ENCODE assay signal across 26 cellular contexts in genomic region chr4:88162636-88163035, GRCh38. TPM values are rescaled to one million over a fixed set of nuclear protein-coding genes. Genes with fewer than 3 reads are reported as not detected.
DNase-seq lines count a peak whose midpoint lies in the region; ATAC-seq, FAIRE-seq and TF ChIP-seq lines count a peak whose summit lies in the region.
"Had no signal": no experiment of that assay in that cellular context is flagged by ENCODE, and none has a peak within 500 bp of the region (broad histone marks: within the 10 kb centered on the region; RNA-seq: fewer than 3 reads in every experiment).

No MANE protein-coding gene starts in this region.

- intact Hi-C loops in K562 (cut with micrococcal nuclease) (no loop called here), HepG2 (cut with micrococcal nuclease; ENCODE audit: unreplicated experiment) (loop anchor here (2.0 kb wide), 1 partner anchor 56 kb away; no protein-coding TSS in a partner anchor), uterus (cut with DNase I; ENCODE audit: low total_unique reads) (no loop called here)

- H3K9ac ChIP-seq in HUES48 (ENCODE audit: low read depth, low read length): no peak overlapping the region
- no peak overlapping the region for H3K9ac ChIP-seq in K562 (ENCODE audit: insufficient read depth in 1 of 2, low read depth in 2 of 2, low read length in 2 of 2)
- H3K9ac ChIP-seq in HepG2 (ENCODE audit: insufficient read depth, low read depth, low read length): no peak overlapping the region

- H3K9me3 ChIP-seq in HUES48 (ENCODE audit: control insufficient read depth, insufficient read depth, low read length) (no peaks in the 10 kb centered on the region), K562 (replicated peaks; ENCODE audit: control insufficient read depth, insufficient read depth, low read depth, low read length) (no peaks in the 10 kb centered on the region), HepG2 (ENCODE audit: low read length) (no peaks in the 10 kb centered on the region), small intestine (ENCODE audit: control insufficient read depth, low read depth) (no peaks in the 10 kb centered on the region), uterus (no peaks in the 10 kb centered on the region)
- H3K9me3 ChIP-seq: testis had no signal

- in situ Hi-C loops in K562 (cut with MboI) (no loop called here), HepG2 (cut with HindIII; ENCODE audit: extremely low pct_ligation_motif_present, low pct_unique_long_range_greater_than_20kb) (no loop called here)

- TF ChIP-seq RAD21 in K562 (CRISPR knock-in tag; conservative IDR thresholded peaks at IDR 0.05 in 1 of 2, IDR thresholded peaks at IDR 0.05 in 1 of 2) (no peak), HepG2 (CRISPR knock-in tag; IDR thresholded peaks at IDR 0.05) (no peak)

- no peaks in the 10 kb centered on the region for H3K36me3 ChIP-seq in HUES48 (ENCODE audit: control insufficient read depth, insufficient read depth, low read length)
- H3K36me3 ChIP-seq in K562 (ENCODE audit: control insufficient read depth, insufficient read depth, low read length): no peaks in the 10 kb centered on the region
- no peaks in the 10 kb centered on the region for H3K36me3 ChIP-seq in HepG2 (replicated peaks in 1 of 2; ENCODE audit: control insufficient read depth in 1 of 2, insufficient read depth in 2 of 2, low read length in 2 of 2)
- no peaks in the 10 kb centered on the region for H3K36me3 ChIP-seq in small intestine (ENCODE audit: control insufficient read depth in 2 of 2, insufficient read depth in 2 of 2, low read length in 2 of 2)
- no peaks in the 10 kb centered on the region for H3K36me3 ChIP-seq in uterus
- H3K36me3 ChIP-seq: heart left ventricle had no signal

- H3K4me1 ChIP-seq in HUES48 (ENCODE audit: control insufficient read depth, insufficient read depth, low read length) (peaks cover 25% of the 10 kb centered on the region), K562 (replicated peaks in 1 of 2; ENCODE audit: control insufficient read depth in 2 of 2, insufficient read depth in 2 of 2, low read length in 2 of 2) (peaks cover 4 to 11% of the 10 kb centered on the region in 2 experiments; a peak in 3 of 5 replicates), HepG2 (ENCODE audit: insufficient read depth, low read length) (peaks cover 39% of the 10 kb centered on the region), small intestine (ENCODE audit: control insufficient read depth in 2 of 2, insufficient read depth in 1 of 2, low read depth in 1 of 2, low read length in 1 of 2) (peaks cover 0 to 3% of the 10 kb centered on the region in 2 donors), uterus (no peaks in the 10 kb centered on the region)
- H3K4me1 ChIP-seq: testis had no signal

- ATAC-seq in K562 (no peak), HepG2 (peak; percentile 26), HG02870 (IDR thresholded peaks at IDR 0.05; ENCODE audit: unreplicated experiment) (no peak)
- ATAC-seq: activated naive CD8-positive, alpha-beta T cell treated with anti-CD3 and anti-CD28 coated beads, Interleukin-2, amount 50 U/mL, for 24 hours; heart left ventricle; SK-N-SH treated with all-trans-retinoic acid at 6 μM for 48 hours; stimulated activated memory B cell treated with anti-CD40 and anti-IgM and Interleukin-4, amounts not matched to agents 10 μg/mL and 1 μg/mL and 100 μg/mL, for 72 hours had no signal

- H3K4me3 ChIP-seq in HUES48 (ENCODE audit: low read depth, low read length) (no peak overlapping the region), K562 (no peak overlapping the region), HepG2 (replicated peaks in 1 of 3; ENCODE audit: insufficient read depth in 1 of 3, low read depth in 2 of 3, low read length in 3 of 3) (no peak overlapping the region), small intestine (ENCODE audit: low read depth in 1 of 2, low read length in 2 of 2) (no peak overlapping the region), uterus (no peak overlapping the region)
- H3K4me3 ChIP-seq: heart left ventricle, skin epidermis, testis had no signal

- TF ChIP-seq CTCF in K562 (IDR thresholded peaks at IDR 0.05 in 2 of 3, conservative IDR thresholded peaks at IDR 0.05 in 1 of 3; ENCODE audit: insufficient read depth in 2 of 3, low read depth in 1 of 3, low read length in 3 of 3) (no peak), HepG2 (CRISPR knock-in tag; IDR thresholded peaks at IDR 0.05) (no peak), uterus (IDR thresholded peaks at IDR 0.05) (no peak)

- H3K27me3 ChIP-seq in HUES48 (ENCODE audit: control insufficient read depth, insufficient read depth, low read length): peaks cover 14% of the 10 kb centered on the region
- peaks cover 4 to 7% of the 10 kb centered on the region in 2 experiments; a peak in 2 of 5 replicates for H3K27me3 ChIP-seq in K562 (ENCODE audit: control insufficient read depth in 2 of 2, insufficient read depth in 2 of 2, low read length in 2 of 2)
- no peaks in the 10 kb centered on the region for H3K27me3 ChIP-seq in HepG2 (ENCODE audit: control insufficient read depth in 1 of 2, insufficient read depth in 2 of 2, low read length in 2 of 2)
- H3K27me3 ChIP-seq in small intestine (ENCODE audit: control insufficient read depth in 2 of 2, insufficient read depth in 2 of 2, low read length in 2 of 2): no peaks in the 10 kb centered on the region
- H3K27me3 ChIP-seq in uterus: no peaks in the 10 kb centered on the region
- H3K27me3 ChIP-seq: testis had no signal

- H3K9me1 ChIP-seq in K562 (ENCODE audit: control insufficient read depth, insufficient read depth, low read length): no peaks in the 10 kb centered on the region

- H4K20me1 ChIP-seq in K562 (replicated peaks; ENCODE audit: control insufficient read depth, insufficient read depth, low read length) (no peaks in the 10 kb centered on the region), HepG2 (ENCODE audit: insufficient read depth, low read length) (no peaks in the 10 kb centered on the region)

- H2AFZ ChIP-seq in K562 (ENCODE audit: low read depth, low read length): no peak overlapping the region
- H2AFZ ChIP-seq in HepG2 (ENCODE audit: low read length): no peak overlapping the region

- CTCF ChIA-PET in K562 (lab: Yijun Ruan, JAX; ENCODE audit: low intra/inter-chr PET ratio): no interaction called here
- CTCF ChIA-PET in HepG2 (lab: Yijun Ruan, JAX; ENCODE audit: low intra/inter-chr PET ratio, low total read pairs): no interaction called here

- DNase-seq in K562 (ENCODE audit: extremely low read depth in 1 of 4, low spot score in 3 of 4) (no peak), HepG2 (ENCODE audit: low spot score) (peak; percentile 66), small intestine (peak; percentile 72), uterus (no peak), NCI-H2029 (lab: John Stamatoyannopoulos, UW) (no peak)
- no peak for DNase-seq in activated CD8-positive, alpha-beta memory T cell treated with anti-CD3 and anti-CD28 coated beads for 24 hours
- DNase-seq: activated CD4-positive, alpha-beta memory T cell treated with anti-CD3 and anti-CD28 coated beads, Interleukin-2, amount 10 ng/mL, durations not matched to agents 7 days and 5 days; activated effector memory CD4-positive, alpha-beta T cell treated with anti-CD3 and anti-CD28 coated beads, Interleukin-2, amount 50 U/mL, for 16 hours; activated naive CD8-positive, alpha-beta T cell treated with anti-CD3 and anti-CD28 coated beads, Interleukin-2, amount 50 U/mL, for 24 hours; activated T-cell treated with anti-CD3 and anti-CD28 coated beads for 4 hours; CD4-positive, alpha-beta memory T cell; DMS153; GF-D8; heart left ventricle; midbrain; NCI-H1105 treated with DMSO at 0.1 percent for 48 hours; NCI-H2081; stimulated activated CD4-positive, alpha-beta T cell treated with anti-CD3 and anti-CD28 coated beads, Interleukin-2, amount 100 ng/mL, for 24 hours; testis had no signal

- no peaks in the 10 kb centered on the region for H3K79me2 ChIP-seq in K562 (ENCODE audit: control insufficient read depth, insufficient read depth, low read length)
- H3K79me2 ChIP-seq in HepG2 (ENCODE audit: insufficient read depth, low read length): no peaks in the 10 kb centered on the region

- H3K27ac ChIP-seq in HUES48 (ENCODE audit: low read depth, low read length): peak overlapping the region; percentile 14
- no peak overlapping the region for H3K27ac ChIP-seq in K562 (ENCODE audit: extremely low read depth, low read depth, low read length)
- no peak overlapping the region for H3K27ac ChIP-seq in HepG2 (ENCODE audit: extremely low read length, insufficient read depth, low read length)
- no peak overlapping the region for H3K27ac ChIP-seq in small intestine (ENCODE audit: low read depth in 1 of 2, low read length in 1 of 2)
- no peak overlapping the region for H3K27ac ChIP-seq in uterus
- H3K27ac ChIP-seq: heart left ventricle, RWPE1, skin epidermis, testis had no signal

- TF ChIP-seq EP300 in K562 (IDR thresholded peaks at IDR 0.05; ENCODE audit: low read length) (no peak), HepG2 (IDR thresholded peaks at IDR 0.05; ENCODE audit: low read depth in 2 of 2, low read length in 2 of 2) (peak in 1 of 2 experiments; percentile 34; a peak in 1 of 4 replicates), HepG2 (CRISPR knock-in tag; IDR thresholded peaks at IDR 0.05; ENCODE audit: borderline replicate concordance) (no peak)

- BruUV-seq in K562 (replicated peaks; lab: Mats Ljungman, UMichigan) (no TSS peak), HepG2 (replicated peaks; lab: Mats Ljungman, UMichigan) (no TSS peak)

- TF ChIP-seq POLR2A in K562 (conservative IDR thresholded peaks at IDR 0.05): no peak
- TF ChIP-seq POLR2A in HepG2 (IDR thresholded peaks at IDR 0.05; ENCODE audit: insufficient read depth in 1 of 2, low read depth in 2 of 2, low read length in 2 of 2): no peak
- TF ChIP-seq POLR2A in uterus (IDR thresholded peaks at IDR 0.05): no peak

- POLR2A ChIA-PET in K562 (lab: Yijun Ruan, JAX): no interaction called here
- POLR2A ChIA-PET in HepG2 (lab: Yijun Ruan, JAX): no interaction called here

- FAIRE-seq in K562 (lab: Jason Lieb, UNC) (no peak), HepG2 (lab: Jason Lieb, UNC) (peak; percentile 46), small intestine (lab: Jason Lieb, UNC) (no peak)

- H3K4me2 ChIP-seq in K562 (ENCODE audit: insufficient read depth, low read length): no peak overlapping the region
- peak overlapping the region; percentile 16; the same call in 1 of the 2 replicates for H3K4me2 ChIP-seq in HepG2 (ENCODE audit: low read depth, low read length)

RNA-seq across cellular contexts. Expression of gene ABCG2, which starts 4.2 kb away (rescaled TPM):
- total RNA-seq in K562 (2011; cell fraction: chromatin; rRNA removed; ENCODE audit: low replicate concordance): 0.39 and 0.67 TPM in 2 replicates
- 0.33 and 0.39 TPM in 2 replicates for total RNA-seq in K562 (2011; cell fraction: nucleolus; rRNA removed)
- 0.84 and 1.2 TPM in 2 replicates for total RNA-seq in K562 (2011; cell fraction: nucleoplasm; rRNA removed)
- not detected in 2 replicates for total RNA-seq in K562 (2014; rRNA removed)
- 0.11 and 0.16 TPM in 2 replicates for total RNA-seq in K562 (2014; rRNA removed; fragmentation: Illumina TruSeq; extraction: Trizol)
- total RNA-seq in K562 (2015; rRNA removed; fragmentation: Illumina TruSeq; extraction: Trizol): 0.11 TPM in 1 of 2 replicates, not detected in the other
- 0.04 TPM in 1 of 2 replicates, not detected in the other for total RNA-seq in K562 (2021)
- 0.01 and 0.36 TPM in 2 replicates for polyA plus RNA-seq in K562 (2011; rRNA removed)
- 0.03 and 0.33 TPM in 2 replicates for polyA plus RNA-seq in K562 (2011; cell fraction: cytosol; rRNA removed)
- 0.07 TPM in 1 of 2 replicates, not detected in the other for polyA plus RNA-seq in K562 (2011; cell fraction: nucleus; rRNA removed)
- polyA plus RNA-seq in K562 (2012): 0.03 TPM in 2 replicates
- polyA plus RNA-seq in K562 (2014; fragmentation: Illumina TruSeq; extraction: Trizol): 0.01 TPM in 1 of 2 replicates, not detected in the other
- polyA plus RNA-seq in K562 (2014; fragmentation: Nextera tagmentation; extraction: Ambion mirVana): under 1 TPM in 1 of 2 experiments, not detected in 1; 0.03 TPM
- not detected in 2 replicates for polyA plus RNA-seq in K562 (2014; rRNA removed)
- polyA minus RNA-seq in K562 (2011; rRNA and poly(A)+ RNA removed): 0.15 and 0.46 TPM in 2 replicates
- polyA minus RNA-seq in K562 (2011; cell fraction: cytosol; rRNA and poly(A)+ RNA removed): 0.29 TPM in 1 of 2 replicates, not detected in the other
- not detected in 2 replicates for polyA minus RNA-seq in K562 (2011; cell fraction: nucleus; rRNA and poly(A)+ RNA removed)
- 13.2 and 15.7 TPM in 2 replicates for total RNA-seq in HepG2 (2016; rRNA removed; fragmentation: Illumina TruSeq; extraction: Trizol)
- 7.0 and 9.3 TPM in 2 replicates for total RNA-seq in HepG2 (2016; cell fraction: cytosol; rRNA removed; fragmentation: Illumina TruSeq; extraction: Trizol; ENCODE audit: low read depth)
- 11.3 and 14.3 TPM in 2 replicates for total RNA-seq in HepG2 (2016; cell fraction: insoluble cytoplasmic fraction; rRNA removed; fragmentation: Illumina TruSeq; extraction: Trizol)
- total RNA-seq in HepG2 (2016; cell fraction: membrane; rRNA removed; fragmentation: Illumina TruSeq; extraction: Trizol): 8.6 and 9.3 TPM in 2 replicates
- 9.2 and 11.9 TPM in 2 replicates for total RNA-seq in HepG2 (2016; cell fraction: nucleus; rRNA removed; fragmentation: Illumina TruSeq; extraction: Trizol)
- 7.4 and 10.0 TPM in 2 replicates for polyA plus RNA-seq in HepG2 (2011; rRNA removed)
- polyA plus RNA-seq in HepG2 (2011; cell fraction: cytosol; rRNA removed): 6.8 TPM in 2 replicates
- 2.7 and 2.9 TPM in 2 replicates for polyA plus RNA-seq in HepG2 (2011; cell fraction: nucleus; rRNA removed)
- polyA plus RNA-seq in HepG2 (2012): 8.1 and 8.6 TPM in 2 replicates
- 2.6 and 2.9 TPM in 2 replicates for polyA plus RNA-seq in HepG2 (2016; cell fraction: cytosol; fragmentation: Illumina TruSeq; extraction: Trizol; ENCODE audit: low read depth)
- 6.5 and 8.8 TPM in 2 replicates for polyA plus RNA-seq in HepG2 (2016; cell fraction: insoluble cytoplasmic fraction; fragmentation: Illumina TruSeq; extraction: Trizol; ENCODE audit: low read depth)
- 3.4 and 3.6 TPM in 2 replicates for polyA plus RNA-seq in HepG2 (2016; cell fraction: membrane; fragmentation: Illumina TruSeq; extraction: Trizol; ENCODE audit: low read depth)
- 7.0 and 10.3 TPM in 2 replicates for polyA plus RNA-seq in HepG2 (2016; cell fraction: nucleus; fragmentation: Illumina TruSeq; extraction: Trizol; ENCODE audit: insufficient read depth, low read depth)
- 6.0 and 8.6 TPM in 2 replicates for polyA minus RNA-seq in HepG2 (2011; rRNA and poly(A)+ RNA removed; ENCODE audit: low replicate concordance)
- 8.2 and 9.8 TPM in 2 replicates for polyA minus RNA-seq in HepG2 (2011; cell fraction: cytosol; rRNA and poly(A)+ RNA removed)
- polyA minus RNA-seq in HepG2 (2011; cell fraction: nucleus; rRNA and poly(A)+ RNA removed): 7.9 and 9.6 TPM in 2 replicates
- polyA plus RNA-seq in small intestine: 10 to 100 TPM; 11.3 to 37.6 (median 35.9) TPM
- 10 to 100 TPM; 35.9 to 61.8 (median 50.0) TPM for total RNA-seq in uterus
- polyA plus RNA-seq: neural cell had no signal

Comparison
In these comparisons a context has a peak if more than half of its experiments do, and no peak if none do; other contexts are left out.
1. DNase-seq: peak in HepG2 (single experiment) and small intestine (single experiment); none in K562 (0 of 4), uterus (0 of 2), activated CD8-positive, alpha-beta memory T cell treated with anti-CD3 and anti-CD28 coated beads for 24 hours (single experiment) and NCI-H2029 (single experiment).